8 cellular contexts compared by ENCODE assay signal in genomic region chr9:135907006-135907434, GRCh38. TPM values are rescaled to one million over a fixed set of nuclear protein-coding genes. Genes with fewer than 3 reads are reported as not detected.
DNase-seq lines count a peak whose midpoint lies in the region; ATAC-seq and TF ChIP-seq lines count a peak whose summit lies in the region.

No MANE protein-coding gene starts in this region.

- H3K9me3 ChIP-seq in GM23248 (ENCODE audit: low read depth), result no peaks in the 10 kb centered on the region
- no peaks in the 10 kb centered on the region for H3K9me3 ChIP-seq in esophagus squamous epithelium
- H3K9me3 ChIP-seq in gastrocnemius medialis, result no peaks in the 10 kb centered on the region

- in situ Hi-C loops in GM23248 (cut with MboI), result no loop called here
- in situ Hi-C loops in gastrocnemius medialis (cut with MboI; ENCODE audit: low sequenced_read_pairs in 4 of 4), result no loop called here

- TF ChIP-seq POLR2A in esophagus squamous epithelium (IDR thresholded peaks at IDR 0.05) (no peak), gastrocnemius medialis (IDR thresholded peaks at IDR 0.05) (peak in 1 of 2 donors; percentile 68)

- peaks cover 11% of the 10 kb centered on the region; the same call in 1 of the 2 replicates for H4K20me1 ChIP-seq in GM23248 (ENCODE audit: insufficient read depth)

- H3K27me3 ChIP-seq in GM23248 (replicated peaks; ENCODE audit: insufficient read depth) (no peaks in the 10 kb centered on the region), esophagus squamous epithelium (no peaks in the 10 kb centered on the region), gastrocnemius medialis (no peaks in the 10 kb centered on the region), foreskin keratinocyte (no peaks in the 10 kb centered on the region)

- H3K9me2 ChIP-seq in GM23248 (ENCODE audit: insufficient read depth), result no peaks in the 10 kb centered on the region

- H3K4me1 ChIP-seq in GM23248 (ENCODE audit: insufficient read depth) (peaks cover 27% of the 10 kb centered on the region), esophagus squamous epithelium (peaks cover 32 to 70% (median 53%) of the 10 kb centered on the region in 3 donors), gastrocnemius medialis (peaks cover 52 to 57% of the 10 kb centered on the region in 2 donors), foreskin keratinocyte (peaks cover 24% of the 10 kb centered on the region)

- peak overlapping the region; percentile 72 for H3K4me2 ChIP-seq in GM23248 (ENCODE audit: unreplicated experiment)

- H3K27ac ChIP-seq in GM23248, result no peak overlapping the region
- peak overlapping the region; percentile 86 to 96 (median 94) for H3K27ac ChIP-seq in esophagus squamous epithelium
- H3K27ac ChIP-seq in gastrocnemius medialis, result peak overlapping the region; percentile 89 to 90 (median 90)
- H3K27ac ChIP-seq in foreskin keratinocyte, result no peak overlapping the region

- WGBS in GM23248 (ENCODE audit: low coverage in 1 of 2, low lambda C conversion rate in 2 of 2, missing lambda C conversion rate in 2 of 2), 2 experiments, result 1% methylated on average over 24 to 58 of the region's 70 CpGs
- WGBS in esophagus squamous epithelium, 2 donors, result no CpG with 5 or more reads among the region's 70 CpGs

- H3K9ac ChIP-seq in GM23248, result no peak overlapping the region

- peak; percentile 19 for ATAC-seq in gastrocnemius medialis
- no peak for ATAC-seq in foreskin keratinocyte

- peaks cover 77% of the 10 kb centered on the region for H3K79me2 ChIP-seq in GM23248 (ENCODE audit: insufficient read depth)

- no peak for TF ChIP-seq CTCF in esophagus squamous epithelium (IDR thresholded peaks at IDR 0.05)
- no peak for TF ChIP-seq CTCF in gastrocnemius medialis (IDR thresholded peaks at IDR 0.05 in 4 of 5, conservative IDR thresholded peaks at IDR 0.05 in 1 of 5)
- TF ChIP-seq CTCF in foreskin keratinocyte (conservative IDR thresholded peaks at IDR 0.05), result no peak

- peak overlapping the region; percentile 75 for H3K4me3 ChIP-seq in GM23248
- H3K4me3 ChIP-seq in esophagus squamous epithelium, result peak overlapping the region; percentile 62 to 94 (median 76)
- peak overlapping the region in 3 of 4 donors; percentile 62 to 64 (median 64) for H3K4me3 ChIP-seq in gastrocnemius medialis

- intact Hi-C loops in esophagus squamous epithelium (cut with DNase I) (no loop called here), gastrocnemius medialis (cut with DNase I; ENCODE audit: low total_unique reads) (loop anchor here (1.0 to 10.0 kb wide), 7 partner anchors 42 to 455 kb away; partner anchors contain the start of genes DNLZ, QSOX2, TMEM250 and UBAC1)

- H2AFZ ChIP-seq in GM23248, result no peak overlapping the region

- peaks cover 15% of the 10 kb centered on the region for H3F3A ChIP-seq in GM23248 (ENCODE audit: insufficient read depth)

- DNase-seq in NOMO-1 (lab: John Stamatoyannopoulos, UW; ENCODE audit: unreplicated experiment in 2 of 2) (peak; percentile 4 to 55), NOMO-1 treated with dmso at 0.1 percent for 144 hours (lab: John Stamatoyannopoulos, UW; ENCODE audit: unreplicated experiment) (no peak), GM23248 (peak; percentile 67), NCI-H774 (lab: John Stamatoyannopoulos, UW) (peak; percentile 47), esophagus squamous epithelium (lab: John Stamatoyannopoulos, UW) (no peak), gastrocnemius medialis (no peak), NCI-H69 (lab: John Stamatoyannopoulos, UW) (no peak), foreskin keratinocyte (no peak)

- H3K36me3 ChIP-seq in GM23248 (ENCODE audit: low read depth) (peaks cover 7% of the 10 kb centered on the region; the same call in 1 of the 2 replicates), esophagus squamous epithelium (peaks cover 0 to 17% (median 4%) of the 10 kb centered on the region in 3 donors), gastrocnemius medialis (peaks cover 0 to 13% of the 10 kb centered on the region in 2 donors)

RNA-seq across cellular contexts. Expression of gene CAMSAP1, which starts 0.3 kb away (rescaled TPM):
- 12.4 and 13.8 TPM in 2 replicates for total RNA-seq in GM23248 (2014; rRNA removed; shearing (Covaris generic))
- polyA plus RNA-seq in GM23248 (2016; fragmentation: Nextera tagmentation; extraction: Ambion mirVana), result 2.8 and 3.0 TPM in 2 replicates
- total RNA-seq in esophagus squamous epithelium, result 10 to 100 TPM; 31.2 to 85.3 (median 51.6) TPM
- 10 to 100 TPM; 54.8 to 94.9 (median 82.9) TPM for total RNA-seq in gastrocnemius medialis
- total RNA-seq in foreskin keratinocyte, result 17.5 and 20.1 TPM in 2 replicates
- polyA plus RNA-seq in foreskin keratinocyte, result 3.5 and 4.4 TPM in 2 replicates

RNA-seq across cellular contexts. Expression of gene UBAC1, which starts 54.2 kb away (rescaled TPM):
- total RNA-seq in GM23248 (2014; rRNA removed; shearing (Covaris generic)), result 45.9 and 54.3 TPM in 2 replicates
- polyA plus RNA-seq in GM23248 (2016; fragmentation: Nextera tagmentation; extraction: Ambion mirVana) (29.3 and 29.4 TPM in 2 replicates), foreskin keratinocyte (56.9 and 58.6 TPM in 2 replicates)
- total RNA-seq in esophagus squamous epithelium (10 to 100 TPM; 47.6 to 63.2 (median 54.3) TPM), gastrocnemius medialis (100 to 1,000 TPM; 218 to 263 (median 248) TPM), foreskin keratinocyte (58.0 and 58.8 TPM in 2 replicates)

Comparison
In these comparisons a context has a peak if more than half of its experiments do, and no peak if none do; other contexts are left out.
1. DNase-seq: peak in NOMO-1 (2 of 2), GM23248 (single experiment) and NCI-H774 (single experiment); none in NOMO-1 treated with dmso at 0.1 percent for 144 hours (single experiment), esophagus squamous epithelium (single experiment), gastrocnemius medialis (0 of 2), NCI-H69 (single experiment) and foreskin keratinocyte (0 of 2).
2. H3K27ac ChIP-seq: peak in esophagus squamous epithelium (4 of 4) and gastrocnemius medialis (4 of 4); none in GM23248 (single experiment) and foreskin keratinocyte (single experiment).
3. Peak in every context shown above with its lines, with median percentiles within 50 percentile points of each other: H3K4me3 ChIP-seq.